ENCODE assay signal across 2 cellular contexts in the genomic region with DNA sequence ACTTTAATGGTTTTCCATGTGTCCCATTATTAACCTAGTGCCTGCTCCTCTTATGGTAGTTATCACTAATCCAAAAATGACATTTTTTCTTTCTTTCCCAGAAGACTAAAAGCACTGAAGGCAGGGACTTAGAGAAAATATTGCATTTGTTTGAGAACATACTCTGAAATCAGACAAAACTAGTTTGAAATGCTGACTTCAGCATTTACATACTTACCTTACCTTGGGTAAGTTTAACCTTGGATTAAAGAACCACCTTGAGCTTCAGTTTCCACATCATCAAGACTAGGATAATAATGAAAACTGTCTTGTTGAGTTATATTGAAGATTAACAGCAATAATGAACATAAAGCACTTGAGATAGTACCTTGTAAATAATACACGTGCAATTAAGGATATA.
TF ChIP-seq lines count a peak whose summit lies in the region.

No MANE protein-coding gene starts in this region.

TF ChIP-seq in HepG2, 621 proteins besides CTCF, POLR2A, EP300 and RAD21:
- no peak for TF ChIP-seq YY1 (IDR thresholded peaks at IDR 0.05; ENCODE audit: insufficient read depth, insufficient replicate concordance, low read depth, low read length)
- TF ChIP-seq HDAC6 (IDR thresholded peaks at IDR 0.05; ENCODE audit: low read depth, low read length): no peak
- TF ChIP-seq SIN3A (IDR thresholded peaks at IDR 0.05; ENCODE audit: borderline replicate concordance, low read depth, low read length): no peak
- no peak for TF ChIP-seq ZNF34 (CRISPR knock-in tag; IDR thresholded peaks at IDR 0.05; ENCODE audit: borderline replicate concordance)
- no peak for TF ChIP-seq ZNF891 (CRISPR knock-in tag; IDR thresholded peaks at IDR 0.05)
- TF ChIP-seq ZSCAN31 (CRISPR knock-in tag; IDR thresholded peaks at IDR 0.05; ENCODE audit: low read depth): no peak
- peak; percentile 86 to 96 for TF ChIP-seq MAFK (conservative IDR thresholded peaks at IDR 0.05 in 1 of 2, IDR thresholded peaks at IDR 0.05 in 1 of 2; ENCODE audit: low read length in 2 of 2)
- TF ChIP-seq, protein P1, sequence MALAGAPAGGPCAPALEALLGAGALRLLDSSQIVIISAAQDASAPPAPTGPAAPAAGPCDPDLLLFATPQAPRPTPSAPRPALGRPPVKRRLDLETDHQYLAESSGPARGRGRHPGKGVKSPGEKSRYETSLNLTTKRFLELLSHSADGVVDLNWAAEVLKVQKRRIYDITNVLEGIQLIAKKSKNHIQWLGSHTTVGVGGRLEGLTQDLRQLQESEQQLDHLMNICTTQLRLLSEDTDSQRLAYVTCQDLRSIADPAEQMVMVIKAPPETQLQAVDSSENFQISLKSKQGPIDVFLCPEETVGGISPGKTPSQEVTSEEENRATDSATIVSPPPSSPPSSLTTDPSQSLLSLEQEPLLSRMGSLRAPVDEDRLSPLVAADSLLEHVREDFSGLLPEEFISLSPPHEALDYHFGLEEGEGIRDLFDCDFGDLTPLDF (CRISPR knock-in tag; IDR thresholded peaks at IDR 0.05): no peak
- TF ChIP-seq MAFF (IDR thresholded peaks at IDR 0.05; ENCODE audit: low read depth, low read length): peak; percentile 93
- TF ChIP-seq, protein P2, sequence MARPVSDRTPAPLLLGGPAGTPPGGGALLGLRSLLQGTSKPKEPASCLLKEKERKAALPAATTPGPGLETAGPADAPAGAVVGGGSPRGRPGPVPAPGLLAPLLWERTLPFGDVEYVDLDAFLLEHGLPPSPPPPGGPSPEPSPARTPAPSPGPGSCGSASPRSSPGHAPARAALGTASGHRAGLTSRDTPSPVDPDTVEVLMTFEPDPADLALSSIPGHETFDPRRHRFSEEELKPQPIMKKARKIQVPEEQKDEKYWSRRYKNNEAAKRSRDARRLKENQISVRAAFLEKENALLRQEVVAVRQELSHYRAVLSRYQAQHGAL (CRISPR knock-in tag; IDR thresholded peaks at IDR 0.05; ENCODE audit: not compliant biosample characterization): no peak
- no peak for TF ChIP-seq HNF4G (IDR thresholded peaks at IDR 0.05; ENCODE audit: borderline replicate concordance, low read depth, low read length)
- TF ChIP-seq HNF4G (CRISPR knock-in tag; IDR thresholded peaks at IDR 0.05; ENCODE audit: borderline replicate concordance, low read depth): no peak

TF ChIP-seq in K562, 482 proteins besides CTCF, POLR2A, EP300 and RAD21:
- TF ChIP-seq ZNF316 (IDR thresholded peaks at IDR 0.05): peak; percentile 61; the same call in 1 of the 2 replicates
- TF ChIP-seq MEF2D (tag; conservative IDR thresholded peaks at IDR 0.05; ENCODE audit: low read depth): no peak
- peak; percentile 37; the same call in 1 of the 2 replicates for TF ChIP-seq MAFG (tag; conservative IDR thresholded peaks at IDR 0.05)
- TF ChIP-seq RBM17 (IDR thresholded peaks at IDR 0.05; ENCODE audit: borderline replicate concordance, low read depth, low read length): no peak
- TF ChIP-seq, protein P3, sequence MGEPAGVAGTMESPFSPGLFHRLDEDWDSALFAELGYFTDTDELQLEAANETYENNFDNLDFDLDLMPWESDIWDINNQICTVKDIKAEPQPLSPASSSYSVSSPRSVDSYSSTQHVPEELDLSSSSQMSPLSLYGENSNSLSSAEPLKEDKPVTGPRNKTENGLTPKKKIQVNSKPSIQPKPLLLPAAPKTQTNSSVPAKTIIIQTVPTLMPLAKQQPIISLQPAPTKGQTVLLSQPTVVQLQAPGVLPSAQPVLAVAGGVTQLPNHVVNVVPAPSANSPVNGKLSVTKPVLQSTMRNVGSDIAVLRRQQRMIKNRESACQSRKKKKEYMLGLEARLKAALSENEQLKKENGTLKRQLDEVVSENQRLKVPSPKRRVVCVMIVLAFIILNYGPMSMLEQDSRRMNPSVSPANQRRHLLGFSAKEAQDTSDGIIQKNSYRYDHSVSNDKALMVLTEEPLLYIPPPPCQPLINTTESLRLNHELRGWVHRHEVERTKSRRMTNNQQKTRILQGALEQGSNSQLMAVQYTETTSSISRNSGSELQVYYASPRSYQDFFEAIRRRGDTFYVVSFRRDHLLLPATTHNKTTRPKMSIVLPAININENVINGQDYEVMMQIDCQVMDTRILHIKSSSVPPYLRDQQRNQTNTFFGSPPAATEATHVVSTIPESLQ (CRISPR knock-in tag; IDR thresholded peaks at IDR 0.05): no peak
- TF ChIP-seq C11orf30 (IDR thresholded peaks at IDR 0.05; ENCODE audit: low read depth): peak; percentile 33; the same call in 1 of the 2 replicates
- peak; percentile 62; the same call in 1 of the 2 replicates for TF ChIP-seq MAFK (IDR thresholded peaks at IDR 0.05; ENCODE audit: low read length)
- peak; percentile 68 for TF ChIP-seq MAFF (IDR thresholded peaks at IDR 0.05; ENCODE audit: low read length)
